In the genomic region with DNA sequence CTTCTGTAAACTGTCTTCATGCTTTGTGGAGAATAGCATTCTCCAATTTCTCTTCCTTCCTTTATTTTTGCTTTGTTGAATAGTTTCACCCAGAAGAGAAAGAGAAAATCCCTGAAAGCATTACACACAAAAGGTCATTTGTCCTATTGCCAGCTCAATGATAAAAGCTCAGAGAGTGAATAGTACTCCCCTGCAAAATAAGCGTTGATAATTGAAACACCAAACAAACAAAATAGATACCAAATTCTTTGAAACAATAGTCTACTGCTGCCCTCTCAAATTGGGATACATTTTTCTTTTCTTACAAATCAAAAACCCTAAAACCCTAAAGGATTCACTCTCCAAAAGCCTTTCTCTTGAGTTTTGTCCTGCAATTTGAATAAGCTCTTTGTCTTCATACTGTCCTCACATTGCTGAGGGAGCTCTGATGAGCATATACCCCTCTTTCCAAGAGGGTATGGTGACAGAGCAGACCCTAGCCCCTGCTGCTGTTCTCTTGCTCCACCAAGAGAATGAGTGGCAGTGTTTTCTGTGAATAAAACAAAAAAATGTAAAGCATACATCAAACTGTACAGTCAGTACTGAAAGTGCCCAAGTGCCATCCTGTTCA, we compare ENCODE assay signal across 13 cellular contexts.
"Had no signal": no experiment of that assay in that cellular context is flagged by ENCODE, and none has a peak within 500 bp of the region (broad histone marks: within the 10 kb centered on the region; RNA-seq: fewer than 3 reads in every experiment).

No MANE protein-coding gene starts in this region.

- DNase-seq: activated CD4-positive, alpha-beta T cell treated with anti-CD3 and anti-CD28 coated beads, Interleukin-2, amount 10 ng/mL, durations not matched to agents 24 days and 14 days; activated CD8-positive, alpha-beta T cell treated with anti-CD3 and anti-CD28 coated beads for 36 hours; activated naive CD4-positive, alpha-beta T cell treated with anti-CD3 and anti-CD28 coated beads for 36 hours; activated T-cell treated with anti-CD3 and anti-CD28 coated beads, Interleukin-2, amount 50 U/mL, for 24 hours; body of pancreas; heart left ventricle; immature natural killer cell; left ventricle myocardium superior; naive thymus-derived CD8-positive, alpha-beta T cell; stimulated activated naive CD4-positive, alpha-beta T cell; uterus had no signal

- H3K27me3 Mint-ChIP-seq: activated CD4-positive, alpha-beta T cell treated with anti-CD3 and anti-CD28 coated beads, Interleukin-2, amount 10 ng/mL, durations not matched to agents 24 days and 14 days; activated CD8-positive, alpha-beta T cell treated with anti-CD3 and anti-CD28 coated beads for 36 hours; memory B cell had no signal

- H3K9me3 ChIP-seq: body of pancreas, heart left ventricle, tibial nerve, uterus had no signal

- H3K36me3 Mint-ChIP-seq: immature natural killer cell; memory B cell; naive thymus-derived CD8-positive, alpha-beta T cell had no signal

- H3K9me3 Mint-ChIP-seq: activated CD4-positive, alpha-beta T cell treated with anti-CD3 and anti-CD28 coated beads, Interleukin-2, amount 10 ng/mL, durations not matched to agents 24 days and 14 days; activated CD8-positive, alpha-beta T cell treated with anti-CD3 and anti-CD28 coated beads for 36 hours; activated naive CD4-positive, alpha-beta T cell treated with anti-CD3 and anti-CD28 coated beads for 36 hours; activated T-cell treated with anti-CD3 and anti-CD28 coated beads, Interleukin-2, amount 50 U/mL, for 24 hours; memory B cell; naive thymus-derived CD8-positive, alpha-beta T cell had no signal

- H3K4me1 ChIP-seq: body of pancreas, uterus had no signal

- H3K27ac Mint-ChIP-seq: activated CD4-positive, alpha-beta T cell treated with anti-CD3 and anti-CD28 coated beads, Interleukin-2, amount 10 ng/mL, durations not matched to agents 24 days and 14 days; activated CD8-positive, alpha-beta T cell treated with anti-CD3 and anti-CD28 coated beads for 36 hours; activated naive CD4-positive, alpha-beta T cell treated with anti-CD3 and anti-CD28 coated beads for 36 hours; activated T-cell treated with anti-CD3 and anti-CD28 coated beads, Interleukin-2, amount 50 U/mL, for 24 hours; immature natural killer cell; memory B cell; naive thymus-derived CD8-positive, alpha-beta T cell had no signal

- H3K4me3 Mint-ChIP-seq: activated CD4-positive, alpha-beta T cell treated with anti-CD3 and anti-CD28 coated beads, Interleukin-2, amount 10 ng/mL, durations not matched to agents 24 days and 14 days; activated CD8-positive, alpha-beta T cell treated with anti-CD3 and anti-CD28 coated beads for 36 hours; activated naive CD4-positive, alpha-beta T cell treated with anti-CD3 and anti-CD28 coated beads for 36 hours; activated T-cell treated with anti-CD3 and anti-CD28 coated beads, Interleukin-2, amount 50 U/mL, for 24 hours; immature natural killer cell; memory B cell; naive thymus-derived CD8-positive, alpha-beta T cell had no signal

- H3K4me1 Mint-ChIP-seq: activated CD4-positive, alpha-beta T cell treated with anti-CD3 and anti-CD28 coated beads, Interleukin-2, amount 10 ng/mL, durations not matched to agents 24 days and 14 days; immature natural killer cell; memory B cell; naive thymus-derived CD8-positive, alpha-beta T cell had no signal

- H3K36me3 ChIP-seq: heart left ventricle, tibial nerve, uterus had no signal

- H3K27ac ChIP-seq: body of pancreas, heart left ventricle, tibial nerve, uterus had no signal

- H3K27me3 ChIP-seq: body of pancreas, heart left ventricle, tibial nerve, uterus had no signal

- H3K4me3 ChIP-seq: body of pancreas, heart left ventricle, tibial nerve, uterus had no signal

- ATAC-seq: activated CD8-positive, alpha-beta T cell treated with anti-CD3 and anti-CD28 coated beads for 36 hours; body of pancreas; heart left ventricle; left ventricle myocardium superior; naive thymus-derived CD8-positive, alpha-beta T cell had no signal
